ENCODE assay signal across 24 cellular contexts in the genomic region with DNA sequence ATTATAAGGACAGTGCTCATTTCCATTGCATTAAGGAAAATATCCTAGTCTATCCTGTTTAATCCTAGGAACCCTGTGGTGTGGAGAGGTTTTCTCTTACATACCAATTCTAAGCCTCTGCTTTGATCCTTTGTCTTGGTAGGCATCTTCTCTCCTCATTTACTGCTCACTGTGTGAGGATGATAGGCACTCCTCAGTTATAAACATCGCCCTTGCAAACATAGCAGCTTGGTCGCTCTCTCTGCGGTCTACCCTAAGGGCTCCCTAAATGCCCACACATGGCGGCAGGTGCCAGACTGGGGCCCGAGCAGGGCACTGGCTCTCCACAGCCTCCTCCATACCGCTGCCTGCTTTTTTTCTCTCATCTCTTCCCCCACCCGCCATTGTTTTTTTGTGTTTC. TPM values are rescaled to one million over a fixed set of nuclear protein-coding genes. Genes with fewer than 3 reads are reported as not detected.
DNase-seq lines count a peak whose midpoint lies in the region; ATAC-seq and TF ChIP-seq lines count a peak whose summit lies in the region.
"Had no signal": no experiment of that assay in that cellular context is flagged by ENCODE, and none has a peak within 500 bp of the region (broad histone marks: within the 10 kb centered on the region; RNA-seq: fewer than 3 reads in every experiment).

No MANE protein-coding gene starts in this region.

- H3K18ac ChIP-seq in neuronal stem cell (ENCODE audit: low read length): no peak overlapping the region

- H3K4me3 Mint-ChIP-seq in GM23338 (peak overlapping the region; percentile 0; the same call in 1 of the 3 replicates), brain (peak overlapping the region in 4 of 5 experiments; percentile 8 to 77 (median 39))
- H3K4me3 Mint-ChIP-seq in activated T-cell treated with anti-CD3 and anti-CD28 coated beads, Interleukin-2, amount 50 U/mL, for 72 hours: no peak overlapping the region
- H3K4me3 Mint-ChIP-seq: activated CD8-positive, alpha-beta T cell treated with anti-CD3 and anti-CD28 coated beads, Interleukin-2, amount 10 ng/mL, durations not matched to agents 7 days and 5 days; CD4-positive, alpha-beta T cell; stimulated activated naive CD8-positive, alpha-beta T cell treated with anti-CD3 and anti-CD28 coated beads, Interleukin-15, amount 100 ng/mL, for 72 hours; T-cell had no signal

- H3K27me3 Mint-ChIP-seq in GM23338 (ENCODE audit: insufficient read depth, low read depth, poor library complexity): no peaks in the 10 kb centered on the region
- no peaks in the 10 kb centered on the region for H3K27me3 Mint-ChIP-seq in brain
- no peaks in the 10 kb centered on the region for H3K27me3 Mint-ChIP-seq in activated T-cell treated with anti-CD3 and anti-CD28 coated beads, Interleukin-2, amount 50 U/mL, for 72 hours (ENCODE audit: low read depth)
- H3K27me3 Mint-ChIP-seq: CD4-positive, alpha-beta T cell; stimulated activated naive CD8-positive, alpha-beta T cell treated with anti-CD3 and anti-CD28 coated beads, Interleukin-15, amount 100 ng/mL, for 72 hours; T-cell had no signal

- peaks cover 19% of the 10 kb centered on the region; the same call in 1 of the 2 replicates for H4K20me1 ChIP-seq in GM23338 (replicated peaks; ENCODE audit: insufficient read depth)

- no peak overlapping the region for H2AK5ac ChIP-seq in neuronal stem cell (ENCODE audit: low read depth, low read length)

- peak; percentile 77 for ATAC-seq in GM23338
- no peak for ATAC-seq in activated T-cell treated with anti-CD3 and anti-CD28 coated beads, Interleukin-2, amount 50 U/mL, for 72 hours (replicated peaks in 1 of 2)
- ATAC-seq: activated CD8-positive, alpha-beta T cell treated with anti-CD3 and anti-CD28 coated beads, Interleukin-2, amount 10 ng/mL, durations not matched to agents 7 days and 5 days; stimulated activated naive CD8-positive, alpha-beta T cell treated with anti-CD3 and anti-CD28 coated beads, Interleukin-15, amount 100 ng/mL, for 72 hours; T-cell had no signal

- H3K4me3 ChIP-seq in GM23338 (no peak overlapping the region; the same call in 1 of the 2 replicates), HUES64 (ENCODE audit: low read length) (no peak overlapping the region), neuronal stem cell (ENCODE audit: low read length in 2 of 2) (no peak overlapping the region)
- H3K4me3 ChIP-seq: GM23248, prostate gland, sigmoid colon, SJCRH30, transverse colon had no signal

- H2BK15ac ChIP-seq in neuronal stem cell (ENCODE audit: low read length): no peak overlapping the region

- H3K4me1 ChIP-seq in GM23338 (ENCODE audit: insufficient read depth) (peaks cover 76% of the 10 kb centered on the region), HUES64 (ENCODE audit: insufficient read depth, low read length) (peaks cover 69% of the 10 kb centered on the region), neuronal stem cell (ENCODE audit: control insufficient read depth in 2 of 2, insufficient read depth in 1 of 2, low read depth in 1 of 2, low read length in 2 of 2) (peaks cover 7 to 8% of the 10 kb centered on the region in 2 donors)
- H3K4me1 ChIP-seq: prostate gland, SJCRH30 had no signal

- H2BK12ac ChIP-seq in neuronal stem cell (ENCODE audit: low read length): no peak overlapping the region

- 26% methylated on average over 7 of the region's 7 CpGs for WGBS in HUES64
- WGBS in neuronal stem cell (ENCODE audit: extremely low coverage in 2 of 2, insufficient read length in 2 of 2, insufficient replicate concordance in 1 of 2), 2 donors: no CpG with 5 or more reads among the region's 7 CpGs

- H3K79me1 ChIP-seq in neuronal stem cell (ENCODE audit: low read depth, low read length): no peaks in the 10 kb centered on the region

- H3K23ac ChIP-seq in neuronal stem cell (ENCODE audit: low read depth, low read length, poor library complexity): no peak overlapping the region

- H3K9me3 Mint-ChIP-seq in GM23338 (no peaks in the 10 kb centered on the region), brain (no peaks in the 10 kb centered on the region)
- H3K9me3 Mint-ChIP-seq in activated T-cell treated with anti-CD3 and anti-CD28 coated beads, Interleukin-2, amount 50 U/mL, for 72 hours: no peaks in the 10 kb centered on the region
- H3K9me3 Mint-ChIP-seq: CD4-positive, alpha-beta T cell; stimulated activated naive CD8-positive, alpha-beta T cell treated with anti-CD3 and anti-CD28 coated beads, Interleukin-15, amount 100 ng/mL, for 72 hours; T-cell had no signal

- no peak overlapping the region for H3K27ac ChIP-seq in GM23338 (ENCODE audit: low read depth)
- H3K27ac ChIP-seq in HUES64 (ENCODE audit: low read depth, low read length): 0 out of 2 replicates have a peak overlapping the region, but pooled peaks have one; percentile 36
- H3K27ac ChIP-seq in neuronal stem cell (replicated peaks; ENCODE audit: low read length): no peak overlapping the region
- H3K27ac ChIP-seq: GM23248, prostate gland, sigmoid colon, SJCRH30, transverse colon had no signal

- H2BK5ac ChIP-seq in neuronal stem cell (ENCODE audit: low read length): no peak overlapping the region

- no peak overlapping the region for H3K14ac ChIP-seq in neuronal stem cell (ENCODE audit: low read length)

- TF ChIP-seq CTCF in GM23338 (conservative IDR thresholded peaks at IDR 0.05; ENCODE audit: low read depth in 2 of 2) (no peak), brain (conservative IDR thresholded peaks at IDR 0.05) (no peak)

- no peak overlapping the region for H4K8ac ChIP-seq in neuronal stem cell (ENCODE audit: low read depth, low read length)

- no peak overlapping the region for H2BK120ac ChIP-seq in neuronal stem cell (ENCODE audit: low read depth, low read length)

- DNase-seq in GM23338 (ENCODE audit: low spot score) (peak; percentile 70), neuronal stem cell (ENCODE audit: low spot score) (peak; percentile 24), NCI-H2029 (lab: John Stamatoyannopoulos, UW) (no peak), A172 (ENCODE audit: low spot score) (no peak)
- DNase-seq in activated T-cell treated with anti-CD3 and anti-CD28 coated beads, Interleukin-2, amount 50 U/mL, for 72 hours: no peak
- DNase-seq: activated CD4-positive, CD25-positive, alpha-beta regulatory T cell treated with anti-CD3 and anti-CD28 coated beads, Interleukin-2, amount 50 U/mL, for 72 hours; activated CD8-positive, alpha-beta T cell treated with anti-CD3 and anti-CD28 coated beads, Interleukin-2, amount 10 ng/mL, durations not matched to agents 7 days and 5 days; activated gamma-delta T cell; activated T-cell treated with anti-CD3 and anti-CD28 coated beads for 4 hours; CD4-positive, alpha-beta T cell; DMS153; GDM1; GM23248; KG1; NCI-H1417 treated with DMSO at 0.1 percent for 48 hours; sigmoid colon; SJCRH30; stimulated activated CD4-positive, alpha-beta T cell treated with anti-CD3 and anti-CD28 coated beads, Interleukin-15, amount 100 ng/mL, for 24 hours; stimulated activated naive CD8-positive, alpha-beta T cell treated with anti-CD3 and anti-CD28 coated beads, Interleukin-15, amount 100 ng/mL, for 72 hours; T-cell; transverse colon had no signal

- H3K4me2 ChIP-seq in GM23338: 0 out of 2 replicates have a peak overlapping the region, but pooled peaks have one; percentile 5
- H3K4me2 ChIP-seq in neuronal stem cell (ENCODE audit: insufficient read depth, low read length, poor library complexity, severe bottlenecking): no peak overlapping the region

- H3K27ac Mint-ChIP-seq in GM23338: no peak overlapping the region
- peak overlapping the region in 4 of 5 experiments; percentile 54 to 88 (median 66) for H3K27ac Mint-ChIP-seq in brain
- H3K27ac Mint-ChIP-seq in activated T-cell treated with anti-CD3 and anti-CD28 coated beads, Interleukin-2, amount 50 U/mL, for 72 hours: no peak overlapping the region
- H3K27ac Mint-ChIP-seq: activated CD8-positive, alpha-beta T cell treated with anti-CD3 and anti-CD28 coated beads, Interleukin-2, amount 10 ng/mL, durations not matched to agents 7 days and 5 days; CD4-positive, alpha-beta T cell; T-cell had no signal

- H3K36me3 Mint-ChIP-seq in GM23338 (ENCODE audit: low read depth) (no peaks in the 10 kb centered on the region), brain (no peaks in the 10 kb centered on the region)
- H3K36me3 Mint-ChIP-seq in activated T-cell treated with anti-CD3 and anti-CD28 coated beads, Interleukin-2, amount 50 U/mL, for 72 hours (ENCODE audit: insufficient read depth in 2 of 2): no peaks in the 10 kb centered on the region
- H3K36me3 Mint-ChIP-seq: T-cell had no signal

- H3K27me3 ChIP-seq in GM23338 (ENCODE audit: insufficient read depth) (no peaks in the 10 kb centered on the region), HUES64 (ENCODE audit: insufficient read depth, low read length) (no peaks in the 10 kb centered on the region), neuronal stem cell (ENCODE audit: control insufficient read depth in 3 of 3, insufficient read depth in 3 of 3, low read depth in 1 of 3, low read length in 3 of 3) (no peaks in the 10 kb centered on the region)
- H3K27me3 ChIP-seq: sigmoid colon, SJCRH30, transverse colon had no signal

- H4K91ac ChIP-seq in neuronal stem cell (ENCODE audit: low read depth, low read length, poor library complexity): no peak overlapping the region

- no peak overlapping the region for H3K9ac ChIP-seq in HUES64 (ENCODE audit: low read depth, low read length)
- no peak overlapping the region for H3K9ac ChIP-seq in neuronal stem cell (ENCODE audit: low read depth, low read length, poor library complexity)
- H3K9ac ChIP-seq: GM23248 had no signal

- no peaks in the 10 kb centered on the region for H3F3A ChIP-seq in GM23338 (replicated peaks; ENCODE audit: low read depth)

- H2AFZ ChIP-seq in GM23338 (no peak overlapping the region), neuronal stem cell (ENCODE audit: low read length) (no peak overlapping the region)
- H2AFZ ChIP-seq: GM23248 had no signal

- no peak overlapping the region for H3K4ac ChIP-seq in neuronal stem cell (ENCODE audit: low read length)

- H3K36me3 ChIP-seq in GM23338 (ENCODE audit: insufficient read depth) (no peaks in the 10 kb centered on the region), HUES64 (ENCODE audit: insufficient read depth, low read length) (no peaks in the 10 kb centered on the region), neuronal stem cell (replicated peaks in 1 of 2; ENCODE audit: control insufficient read depth in 2 of 2, insufficient read depth in 2 of 2, low read length in 2 of 2) (no peaks in the 10 kb centered on the region)
- H3K36me3 ChIP-seq: prostate gland, sigmoid colon, SJCRH30, transverse colon had no signal

- peaks cover 79% of the 10 kb centered on the region for H3K4me1 Mint-ChIP-seq in GM23338
- peaks cover 46% of the 10 kb centered on the region for H3K4me1 Mint-ChIP-seq in brain
- H3K4me1 Mint-ChIP-seq in activated T-cell treated with anti-CD3 and anti-CD28 coated beads, Interleukin-2, amount 50 U/mL, for 72 hours (ENCODE audit: low read depth): peaks cover 25% of the 10 kb centered on the region

- no peaks in the 10 kb centered on the region for H3K9me2 ChIP-seq in GM23338 (ENCODE audit: insufficient read depth)

- no peaks in the 10 kb centered on the region for H3K9me3 ChIP-seq in HUES64 (ENCODE audit: insufficient read depth, low read depth, low read length)
- no peaks in the 10 kb centered on the region for H3K9me3 ChIP-seq in neuronal stem cell (replicated peaks in 1 of 2; ENCODE audit: control insufficient read depth in 2 of 2, insufficient read depth in 1 of 2, low read depth in 1 of 2, low read length in 2 of 2)
- H3K9me3 ChIP-seq: prostate gland, sigmoid colon, SJCRH30, transverse colon had no signal

- H3K79me2 ChIP-seq in GM23338 (replicated peaks; ENCODE audit: insufficient read depth): peaks cover 92% of the 10 kb centered on the region

RNA-seq across cellular contexts. Expression of gene CARMIL1, which starts 36.0 kb away (rescaled TPM):
- total RNA-seq in GM23338 (2014; rRNA removed; shearing (Covaris generic)): 38.2 and 43.2 TPM in 2 replicates
- polyA plus RNA-seq in GM23338 (2016; fragmentation: Nextera tagmentation; extraction: Ambion mirVana) (64.2 and 66.9 TPM in 2 replicates), brain (ENCODE audit: insufficient read depth, low read depth, low replicate concordance) (13.2 TPM)
- polyA plus RNA-seq in HUES64 (2013, experiment 1 of 2): 18.4 TPM
- polyA plus RNA-seq in HUES64 (2013, experiment 2 of 2): 18.1 TPM
- 4.4 TPM for polyA plus RNA-seq in neuronal stem cell (2013, experiment 1 of 2)
- polyA plus RNA-seq in neuronal stem cell (2013, experiment 2 of 2): 4.0 TPM
- total RNA-seq in activated T-cell treated with anti-CD3 and anti-CD28 coated beads, Interleukin-2, amount 50 U/mL, for 72 hours: 1 to 10 TPM; 5.0 to 5.6 TPM
- 11.6 and 12.4 TPM in 2 replicates for total RNA-seq in A172 (2014; rRNA removed; shearing (Covaris generic))

Comparison
In these comparisons a context has a peak if more than half of its experiments do, and no peak if none do; other contexts are left out.
1. DNase-seq: peak in GM23338 (single experiment) and neuronal stem cell (single experiment); none in NCI-H2029 (single experiment), activated T-cell treated with anti-CD3 and anti-CD28 coated beads, Interleukin-2, amount 50 U/mL, for 72 hours (0 of 2) and A172 (single experiment).
2. H3K27ac Mint-ChIP-seq: peak in brain (4 of 5); none in GM23338 (single experiment) and activated T-cell treated with anti-CD3 and anti-CD28 coated beads, Interleukin-2, amount 50 U/mL, for 72 hours (single experiment).
3. H3K4me3 Mint-ChIP-seq: peak in GM23338 (single experiment) and brain (4 of 5); none in activated T-cell treated with anti-CD3 and anti-CD28 coated beads, Interleukin-2, amount 50 U/mL, for 72 hours (0 of 2).